2 cellular contexts compared by ENCODE assay signal in the genomic region with DNA sequence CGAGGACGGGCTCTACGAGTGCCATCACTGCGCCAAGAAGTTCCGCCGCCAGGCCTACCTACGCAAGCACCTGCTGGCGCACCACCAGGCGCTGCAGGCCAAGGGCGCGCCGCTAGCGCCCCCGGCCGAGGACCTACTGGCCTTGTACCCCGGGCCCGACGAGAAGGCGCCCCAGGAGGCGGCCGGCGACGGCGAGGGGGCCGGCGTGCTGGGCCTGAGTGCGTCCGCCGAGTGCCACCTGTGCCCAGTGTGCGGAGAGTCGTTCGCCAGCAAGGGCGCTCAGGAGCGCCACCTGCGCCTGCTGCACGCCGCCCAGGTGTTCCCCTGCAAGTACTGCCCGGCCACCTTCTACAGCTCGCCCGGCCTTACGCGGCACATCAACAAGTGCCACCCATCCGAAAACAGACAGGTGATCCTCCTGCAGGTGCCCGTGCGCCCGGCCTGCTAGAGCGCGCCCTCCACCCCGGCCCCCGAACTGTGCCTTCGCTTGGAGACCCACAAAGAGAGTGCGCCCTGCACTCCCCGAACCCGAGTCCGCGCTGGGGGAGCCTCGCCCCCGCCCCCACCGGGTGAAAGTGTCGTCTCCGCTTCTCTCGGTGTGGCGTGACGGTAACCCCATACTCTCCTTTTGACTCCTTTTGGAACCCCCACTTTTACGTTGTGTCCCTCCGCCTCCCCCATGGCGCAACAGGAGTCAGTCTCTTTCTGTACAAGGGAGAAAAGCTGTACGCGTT.
A peak's percentile ranks its signal among the peaks of the same experiment; 100 is the strongest.
TF ChIP-seq lines count a peak whose summit lies in the region.

No MANE protein-coding gene starts in this region.

TF ChIP-seq in HepG2, 621 proteins besides CTCF, POLR2A, EP300 and RAD21 (continued from another document and continues in another):
- no peak for TF ChIP-seq ARNTL (CRISPR knock-in tag; IDR thresholded peaks at IDR 0.05)
- no peak for TF ChIP-seq KDM5B (CRISPR knock-in tag; IDR thresholded peaks at IDR 0.05; ENCODE audit: borderline replicate concordance)
- TF ChIP-seq, protein P1, sequence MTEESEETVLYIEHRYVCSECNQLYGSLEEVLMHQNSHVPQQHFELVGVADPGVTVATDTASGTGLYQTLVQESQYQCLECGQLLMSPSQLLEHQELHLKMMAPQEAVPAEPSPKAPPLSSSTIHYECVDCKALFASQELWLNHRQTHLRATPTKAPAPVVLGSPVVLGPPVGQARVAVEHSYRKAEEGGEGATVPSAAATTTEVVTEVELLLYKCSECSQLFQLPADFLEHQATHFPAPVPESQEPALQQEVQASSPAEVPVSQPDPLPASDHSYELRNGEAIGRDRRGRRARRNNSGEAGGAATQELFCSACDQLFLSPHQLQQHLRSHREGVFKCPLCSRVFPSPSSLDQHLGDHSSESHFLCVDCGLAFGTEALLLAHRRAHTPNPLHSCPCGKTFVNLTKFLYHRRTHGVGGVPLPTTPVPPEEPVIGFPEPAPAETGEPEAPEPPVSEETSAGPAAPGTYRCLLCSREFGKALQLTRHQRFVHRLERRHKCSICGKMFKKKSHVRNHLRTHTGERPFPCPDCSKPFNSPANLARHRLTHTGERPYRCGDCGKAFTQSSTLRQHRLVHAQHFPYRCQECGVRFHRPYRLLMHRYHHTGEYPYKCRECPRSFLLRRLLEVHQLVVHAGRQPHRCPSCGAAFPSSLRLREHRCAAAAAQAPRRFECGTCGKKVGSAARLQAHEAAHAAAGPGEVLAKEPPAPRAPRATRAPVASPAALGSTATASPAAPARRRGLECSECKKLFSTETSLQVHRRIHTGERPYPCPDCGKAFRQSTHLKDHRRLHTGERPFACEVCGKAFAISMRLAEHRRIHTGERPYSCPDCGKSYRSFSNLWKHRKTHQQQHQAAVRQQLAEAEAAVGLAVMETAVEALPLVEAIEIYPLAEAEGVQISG (CRISPR knock-in tag; IDR thresholded peaks at IDR 0.05), result 0 out of 2 replicates have a peak, but pooled peaks have one; percentile 16
- no peak for TF ChIP-seq ZNF720 (CRISPR knock-in tag; IDR thresholded peaks at IDR 0.05)
- TF ChIP-seq HNRNPL (IDR thresholded peaks at IDR 0.05; ENCODE audit: low read depth, low read length), result peak; percentile 70
- TF ChIP-seq NFE2L1 (CRISPR knock-in tag; IDR thresholded peaks at IDR 0.05; ENCODE audit: borderline replicate concordance), result no peak
- TF ChIP-seq, protein P2, sequence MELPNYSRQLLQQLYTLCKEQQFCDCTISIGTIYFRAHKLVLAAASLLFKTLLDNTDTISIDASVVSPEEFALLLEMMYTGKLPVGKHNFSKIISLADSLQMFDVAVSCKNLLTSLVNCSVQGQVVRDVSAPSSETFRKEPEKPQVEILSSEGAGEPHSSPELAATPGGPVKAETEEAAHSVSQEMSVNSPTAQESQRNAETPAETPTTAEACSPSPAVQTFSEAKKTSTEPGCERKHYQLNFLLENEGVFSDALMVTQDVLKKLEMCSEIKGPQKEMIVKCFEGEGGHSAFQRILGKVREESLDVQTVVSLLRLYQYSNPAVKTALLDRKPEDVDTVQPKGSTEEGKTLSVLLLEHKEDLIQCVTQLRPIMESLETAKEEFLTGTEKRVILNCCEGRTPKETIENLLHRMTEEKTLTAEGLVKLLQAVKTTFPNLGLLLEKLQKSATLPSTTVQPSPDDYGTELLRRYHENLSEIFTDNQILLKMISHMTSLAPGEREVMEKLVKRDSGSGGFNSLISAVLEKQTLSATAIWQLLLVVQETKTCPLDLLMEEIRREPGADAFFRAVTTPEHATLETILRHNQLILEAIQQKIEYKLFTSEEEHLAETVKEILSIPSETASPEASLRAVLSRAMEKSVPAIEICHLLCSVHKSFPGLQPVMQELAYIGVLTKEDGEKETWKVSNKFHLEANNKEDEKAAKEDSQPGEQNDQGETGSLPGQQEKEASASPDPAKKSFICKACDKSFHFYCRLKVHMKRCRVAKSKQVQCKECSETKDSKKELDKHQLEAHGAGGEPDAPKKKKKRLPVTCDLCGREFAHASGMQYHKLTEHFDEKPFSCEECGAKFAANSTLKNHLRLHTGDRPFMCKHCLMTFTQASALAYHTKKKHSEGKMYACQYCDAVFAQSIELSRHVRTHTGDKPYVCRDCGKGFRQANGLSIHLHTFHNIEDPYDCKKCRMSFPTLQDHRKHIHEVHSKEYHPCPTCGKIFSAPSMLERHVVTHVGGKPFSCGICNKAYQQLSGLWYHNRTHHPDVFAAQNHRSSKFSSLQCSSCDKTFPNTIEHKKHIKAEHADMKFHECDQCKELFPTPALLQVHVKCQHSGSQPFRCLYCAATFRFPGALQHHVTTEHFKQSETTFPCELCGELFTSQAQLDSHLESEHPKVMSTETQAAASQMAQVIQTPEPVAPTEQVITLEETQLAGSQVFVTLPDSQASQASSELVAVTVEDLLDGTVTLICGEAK (IDR thresholded peaks at IDR 0.05), result no peak
- TF ChIP-seq, protein P2 (CRISPR knock-in tag; IDR thresholded peaks at IDR 0.05), result no peak
- no peak for TF ChIP-seq ZNF552 (CRISPR knock-in tag; IDR thresholded peaks at IDR 0.05; ENCODE audit: borderline replicate concordance)
- no peak for TF ChIP-seq FOXM1 (CRISPR knock-in tag; IDR thresholded peaks at IDR 0.05)
- TF ChIP-seq NRL (CRISPR knock-in tag; IDR thresholded peaks at IDR 0.05; ENCODE audit: borderline replicate concordance), result 0 out of 2 replicates have a peak, but pooled peaks have one; percentile 35
- no peak for TF ChIP-seq CCAR2 (optimal IDR thresholded peaks at IDR 0.05; ENCODE audit: low read depth, low read length)
- no peak for TF ChIP-seq SRSF4 (IDR thresholded peaks at IDR 0.05; ENCODE audit: low read depth, low read length, poor library complexity, severe bottlenecking)
- TF ChIP-seq MATR3 (CRISPR knock-in tag; IDR thresholded peaks at IDR 0.05), result no peak
- TF ChIP-seq ZNF598 (CRISPR knock-in tag; IDR thresholded peaks at IDR 0.05; ENCODE audit: borderline replicate concordance), result no peak

TF ChIP-seq in HEK293T, 16 proteins besides CTCF, POLR2A, EP300 and RAD21 (continued from another document):
- TF ChIP-seq BHLHE40 (IDR thresholded peaks at IDR 0.05; ENCODE audit: borderline replicate concordance) (no peak), NFRKB (IDR thresholded peaks at IDR 0.05) (no peak)
